Comparison of ENCODE assay signal across 10 cellular contexts in the genomic region with DNA sequence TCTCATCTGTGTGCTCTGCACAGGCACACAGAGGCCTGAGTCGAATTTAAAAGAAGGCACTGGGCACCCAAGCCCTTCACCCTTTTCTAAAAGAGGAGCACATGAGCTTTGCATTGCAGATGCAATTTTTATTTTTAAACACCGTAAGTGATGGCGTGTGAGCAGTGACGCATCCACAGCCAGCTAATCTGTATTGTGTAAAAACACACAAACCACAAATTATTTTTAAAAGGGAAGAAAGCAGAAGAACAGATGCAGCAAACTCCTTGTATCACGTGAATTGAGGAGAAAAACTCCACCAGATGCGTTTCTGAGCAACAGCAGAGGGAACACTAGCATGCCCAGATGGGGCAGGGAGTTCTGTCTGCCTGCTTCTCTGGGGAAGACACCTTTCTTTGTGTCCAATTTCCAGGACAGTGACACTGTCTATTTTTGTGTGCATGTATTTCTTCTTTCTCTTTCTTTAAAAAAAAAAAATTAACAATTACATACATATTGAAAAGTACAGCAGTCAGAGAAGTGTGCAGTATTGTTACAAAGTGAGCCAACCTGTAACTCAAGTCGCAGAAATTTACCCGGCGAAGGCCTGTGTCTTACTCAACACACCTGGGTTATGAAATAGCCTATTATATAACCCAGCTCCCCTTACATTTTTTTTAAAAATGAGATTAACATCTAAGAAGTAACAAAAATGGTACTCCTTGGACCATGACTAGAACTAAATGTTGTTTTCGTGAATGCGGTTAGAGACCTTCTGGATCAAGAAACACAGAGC. TPM values are rescaled to one million over a fixed set of nuclear protein-coding genes. Genes with fewer than 3 reads are reported as not detected.
A peak's percentile ranks its signal among the peaks of the same experiment; 100 is the strongest.
DNase-seq lines count a peak whose midpoint lies in the region; ATAC-seq and TF ChIP-seq lines count a peak whose summit lies in the region.
"Had no signal": no experiment of that assay in that cellular context is flagged by ENCODE, and none has a peak within 500 bp of the region (broad histone marks: within the 10 kb centered on the region; RNA-seq: fewer than 3 reads in every experiment).

No MANE protein-coding gene starts in this region.

- H3K9me3 Mint-ChIP-seq in GM23338 = peaks cover 13% of the 10 kb centered on the region
- no peaks in the 10 kb centered on the region for H3K9me3 Mint-ChIP-seq in T-helper 2 cell treated with Interferon-gamma antibody and Interleukin-4, amounts not matched to agents 5 μg/mL and 100 μg/mL, for 36 hours

- H3K27ac Mint-ChIP-seq in GM23338 = no peak overlapping the region; the same call in 1 of the 2 replicates
- H3K27ac Mint-ChIP-seq in T-helper 2 cell treated with Interferon-gamma antibody and Interleukin-4, amounts not matched to agents 5 μg/mL and 100 μg/mL, for 36 hours = no peak overlapping the region

- H3K27ac ChIP-seq in MM.1S (ENCODE audit: low read length) = no peak overlapping the region
- H3K27ac ChIP-seq in GM23338 (ENCODE audit: low read depth) = no peak overlapping the region
- H3K27ac ChIP-seq: KMS-11 had no signal

- H3K36me3 ChIP-seq in MM.1S (replicated peaks; ENCODE audit: insufficient read depth, low read length) (no peaks in the 10 kb centered on the region), GM23338 (ENCODE audit: insufficient read depth) (no peaks in the 10 kb centered on the region)

- H2AFZ ChIP-seq in MM.1S (ENCODE audit: low read length) = no peak overlapping the region
- no peak overlapping the region for H2AFZ ChIP-seq in GM23338

- no peaks in the 10 kb centered on the region for H3F3A ChIP-seq in MM.1S (ENCODE audit: insufficient read depth, low read length)
- H3F3A ChIP-seq in GM23338 (replicated peaks; ENCODE audit: low read depth) = no peaks in the 10 kb centered on the region

- peaks cover 3% of the 10 kb centered on the region for H3K27me3 Mint-ChIP-seq in GM23338 (ENCODE audit: insufficient read depth, low read depth, poor library complexity)
- peaks cover 2% of the 10 kb centered on the region for H3K27me3 Mint-ChIP-seq in T-helper 2 cell treated with Interferon-gamma antibody and Interleukin-4, amounts not matched to agents 5 μg/mL and 100 μg/mL, for 36 hours (ENCODE audit: low read depth)

- H3K27me3 ChIP-seq in MM.1S (replicated peaks; ENCODE audit: insufficient read depth, low read length) (no peaks in the 10 kb centered on the region), GM23338 (ENCODE audit: insufficient read depth) (no peaks in the 10 kb centered on the region)

- H4K20me1 ChIP-seq in MM.1S (ENCODE audit: insufficient read depth, low read length) = no peaks in the 10 kb centered on the region
- no peaks in the 10 kb centered on the region for H4K20me1 ChIP-seq in GM23338 (replicated peaks; ENCODE audit: insufficient read depth)

- no peak overlapping the region for H3K4me3 Mint-ChIP-seq in GM23338
- no peak overlapping the region for H3K4me3 Mint-ChIP-seq in T-helper 2 cell treated with Interferon-gamma antibody and Interleukin-4, amounts not matched to agents 5 μg/mL and 100 μg/mL, for 36 hours

- peak; percentile 47 for ATAC-seq in HG02588 (IDR thresholded peaks at IDR 0.05; ENCODE audit: unreplicated experiment)
- ATAC-seq in GM23338 = no peak
- ATAC-seq in HG03457 (IDR thresholded peaks at IDR 0.05; ENCODE audit: unreplicated experiment) = no peak

- no peaks in the 10 kb centered on the region for H3K4me1 ChIP-seq in MM.1S (ENCODE audit: low read length)
- H3K4me1 ChIP-seq in GM23338 (ENCODE audit: insufficient read depth) = no peaks in the 10 kb centered on the region

- peaks cover 3% of the 10 kb centered on the region; the same call in 2 of the 3 replicates for H3K4me1 Mint-ChIP-seq in GM23338
- H3K4me1 Mint-ChIP-seq in T-helper 2 cell treated with Interferon-gamma antibody and Interleukin-4, amounts not matched to agents 5 μg/mL and 100 μg/mL, for 36 hours (ENCODE audit: low read depth) = no peaks in the 10 kb centered on the region

- H3K9me2 ChIP-seq in MM.1S (replicated peaks; ENCODE audit: insufficient read depth, low read length) (no peaks in the 10 kb centered on the region), GM23338 (ENCODE audit: insufficient read depth) (no peaks in the 10 kb centered on the region)

- peaks cover 23% of the 10 kb centered on the region for H3K36me3 Mint-ChIP-seq in GM23338 (ENCODE audit: low read depth)
- H3K36me3 Mint-ChIP-seq in T-helper 2 cell treated with Interferon-gamma antibody and Interleukin-4, amounts not matched to agents 5 μg/mL and 100 μg/mL, for 36 hours (ENCODE audit: low read depth) = no peaks in the 10 kb centered on the region

- H3K4me3 ChIP-seq in MM.1S (ENCODE audit: low read length) (no peak overlapping the region), GM23338 (no peak overlapping the region)

- H3K4me2 ChIP-seq in MM.1S (ENCODE audit: low read depth, low read length) (no peak overlapping the region), GM23338 (no peak overlapping the region)
- H3K4me2 ChIP-seq: KMS-11 had no signal

- TF ChIP-seq CTCF in MM.1S (IDR thresholded peaks at IDR 0.05; ENCODE audit: low read length) (no peak), GM23338 (conservative IDR thresholded peaks at IDR 0.05; ENCODE audit: low read depth in 2 of 2) (no peak)

- H3K9me3 ChIP-seq in MM.1S (replicated peaks; ENCODE audit: insufficient read depth, low read length) = no peaks in the 10 kb centered on the region

- no peaks in the 10 kb centered on the region for H3K79me2 ChIP-seq in MM.1S (ENCODE audit: low read length)
- H3K79me2 ChIP-seq in GM23338 (replicated peaks; ENCODE audit: insufficient read depth) = no peaks in the 10 kb centered on the region; the same call in 1 of the 2 replicates

- DNase-seq in Ammon's horn (ENCODE audit: low spot score) (peak; percentile 45), SKM-1 (lab: John Stamatoyannopoulos, UW; ENCODE audit: unreplicated experiment) (peak; percentile 92), medulla oblongata (ENCODE audit: extremely low spot score) (peak; percentile 69), MM.1S (no peak), GM23338 (ENCODE audit: low spot score) (no peak)
- DNase-seq in T-helper 2 cell treated with Interferon-gamma antibody and Interleukin-4, amounts not matched to agents 5 μg/mL and 100 μg/mL, for 36 hours (ENCODE audit: low spot score) = no peak
- DNase-seq: DMS79 treated with DMSO at 0.1 percent for 48 hours had no signal

- H3K9ac ChIP-seq in MM.1S (ENCODE audit: low read length) = no peak overlapping the region
- H3K9ac ChIP-seq: KMS-11 had no signal

TF ChIP-seq in GM23338, 12 proteins besides CTCF, POLR2A, EP300 and RAD21 (continues in another document):
- TF ChIP-seq, protein P1, sequence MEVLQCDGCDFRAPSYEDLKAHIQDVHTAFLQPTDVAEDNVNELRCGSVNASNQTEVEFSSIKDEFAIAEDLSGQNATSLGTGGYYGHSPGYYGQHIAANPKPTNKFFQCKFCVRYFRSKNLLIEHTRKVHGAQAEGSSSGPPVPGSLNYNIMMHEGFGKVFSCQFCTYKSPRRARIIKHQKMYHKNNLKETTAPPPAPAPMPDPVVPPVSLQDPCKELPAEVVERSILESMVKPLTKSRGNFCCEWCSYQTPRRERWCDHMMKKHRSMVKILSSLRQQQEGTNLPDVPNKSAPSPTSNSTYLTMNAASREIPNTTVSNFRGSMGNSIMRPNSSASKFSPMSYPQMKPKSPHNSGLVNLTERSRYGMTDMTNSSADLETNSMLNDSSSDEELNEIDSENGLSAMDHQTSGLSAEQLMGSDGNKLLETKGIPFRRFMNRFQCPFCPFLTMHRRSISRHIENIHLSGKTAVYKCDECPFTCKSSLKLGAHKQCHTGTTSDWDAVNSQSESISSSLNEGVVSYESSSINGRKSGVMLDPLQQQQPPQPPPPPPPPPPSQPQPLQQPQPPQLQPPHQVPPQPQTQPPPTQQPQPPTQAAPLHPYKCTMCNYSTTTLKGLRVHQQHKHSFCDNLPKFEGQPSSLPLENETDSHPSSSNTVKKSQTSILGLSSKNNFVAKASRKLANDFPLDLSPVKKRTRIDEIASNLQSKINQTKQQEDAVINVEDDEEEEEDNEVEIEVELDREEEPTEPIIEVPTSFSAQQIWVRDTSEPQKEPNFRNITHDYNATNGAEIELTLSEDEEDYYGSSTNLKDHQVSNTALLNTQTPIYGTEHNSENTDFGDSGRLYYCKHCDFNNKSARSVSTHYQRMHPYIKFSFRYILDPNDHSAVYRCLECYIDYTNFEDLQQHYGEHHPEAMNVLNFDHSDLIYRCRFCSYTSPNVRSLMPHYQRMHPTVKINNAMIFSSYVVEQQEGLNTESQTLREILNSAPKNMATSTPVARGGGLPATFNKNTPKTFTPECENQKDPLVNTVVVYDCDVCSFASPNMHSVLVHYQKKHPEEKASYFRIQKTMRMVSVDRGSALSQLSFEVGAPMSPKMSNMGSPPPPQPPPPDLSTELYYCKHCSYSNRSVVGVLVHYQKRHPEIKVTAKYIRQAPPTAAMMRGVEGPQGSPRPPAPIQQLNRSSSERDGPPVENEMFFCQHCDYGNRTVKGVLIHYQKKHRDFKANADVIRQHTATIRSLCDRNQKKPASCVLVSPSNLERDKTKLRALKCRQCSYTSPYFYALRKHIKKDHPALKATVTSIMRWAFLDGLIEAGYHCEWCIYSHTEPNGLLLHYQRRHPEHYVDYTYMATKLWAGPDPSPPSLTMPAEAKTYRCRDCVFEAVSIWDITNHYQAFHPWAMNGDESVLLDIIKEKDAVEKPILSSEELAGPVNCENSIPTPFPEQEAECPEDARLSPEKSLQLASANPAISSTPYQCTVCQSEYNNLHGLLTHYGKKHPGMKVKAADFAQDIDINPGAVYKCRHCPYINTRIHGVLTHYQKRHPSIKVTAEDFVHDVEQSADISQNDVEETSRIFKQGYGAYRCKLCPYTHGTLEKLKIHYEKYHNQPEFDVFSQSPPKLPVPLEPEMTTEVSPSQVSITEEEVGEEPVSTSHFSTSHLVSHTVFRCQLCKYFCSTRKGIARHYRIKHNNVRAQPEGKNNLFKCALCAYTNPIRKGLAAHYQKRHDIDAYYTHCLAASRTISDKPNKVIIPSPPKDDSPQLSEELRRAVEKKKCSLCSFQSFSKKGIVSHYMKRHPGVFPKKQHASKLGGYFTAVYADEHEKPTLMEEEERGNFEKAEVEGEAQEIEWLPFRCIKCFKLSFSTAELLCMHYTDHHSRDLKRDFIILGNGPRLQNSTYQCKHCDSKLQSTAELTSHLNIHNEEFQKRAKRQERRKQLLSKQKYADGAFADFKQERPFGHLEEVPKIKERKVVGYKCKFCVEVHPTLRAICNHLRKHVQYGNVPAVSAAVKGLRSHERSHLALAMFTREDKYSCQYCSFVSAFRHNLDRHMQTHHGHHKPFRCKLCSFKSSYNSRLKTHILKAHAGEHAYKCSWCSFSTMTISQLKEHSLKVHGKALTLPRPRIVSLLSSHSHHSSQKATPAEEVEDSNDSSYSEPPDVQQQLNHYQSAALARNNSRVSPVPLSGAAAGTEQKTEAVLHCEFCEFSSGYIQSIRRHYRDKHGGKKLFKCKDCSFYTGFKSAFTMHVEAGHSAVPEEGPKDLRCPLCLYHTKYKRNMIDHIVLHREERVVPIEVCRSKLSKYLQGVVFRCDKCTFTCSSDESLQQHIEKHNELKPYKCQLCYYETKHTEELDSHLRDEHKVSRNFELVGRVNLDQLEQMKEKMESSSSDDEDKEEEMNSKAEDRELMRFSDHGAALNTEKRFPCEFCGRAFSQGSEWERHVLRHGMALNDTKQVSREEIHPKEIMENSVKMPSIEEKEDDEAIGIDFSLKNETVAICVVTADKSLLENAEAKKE (CRISPR knock-in tag; IDR thresholded peaks at IDR 0.05) = no peak
- no peak for TF ChIP-seq ZNF331 (CRISPR knock-in tag; IDR thresholded peaks at IDR 0.05; ENCODE audit: low read depth)

RNA-seq across cellular contexts. Expression of gene EEPD1, which starts 39.2 kb away (rescaled TPM):
- 12.4 and 17.1 TPM in 2 replicates for total RNA-seq in GM23338 (2014; rRNA removed; shearing (Covaris generic))
- polyA plus RNA-seq in GM23338 (2016; fragmentation: Nextera tagmentation; extraction: Ambion mirVana) = 4.1 and 6.0 TPM in 2 replicates

Comparison
In these comparisons a context has a peak if more than half of its experiments do, and no peak if none do; other contexts are left out.
1. DNase-seq: peak in Ammon's horn (single experiment), SKM-1 (single experiment) and medulla oblongata (single experiment); none in MM.1S (single experiment), GM23338 (single experiment) and T-helper 2 cell treated with Interferon-gamma antibody and Interleukin-4, amounts not matched to agents 5 μg/mL and 100 μg/mL, for 36 hours (single experiment).